In genomic region chr4:19187709-19188108, GRCh38 we compare ENCODE assay signal across 24 cellular contexts.
"Had no signal": no experiment of that assay in that cellular context is flagged by ENCODE, and none has a peak within 500 bp of the region (broad histone marks: within the 10 kb centered on the region; RNA-seq: fewer than 3 reads in every experiment).

No MANE protein-coding gene starts in this region.

- DNase-seq: activated CD4-positive, alpha-beta T cell treated with anti-CD3 and anti-CD28 coated beads for 4 hours; activated CD4-positive, alpha-beta T cell treated with anti-CD3 and anti-CD28 coated beads, Interleukin-2, amount 50 U/mL, for 4 hours; activated CD8-positive, alpha-beta memory T cell treated with anti-CD3 and anti-CD28 coated beads for 24 hours; activated effector memory CD4-positive, alpha-beta T cell treated with Interleukin-2 at 50 U/mL for 16 hours; activated naive CD4-positive, alpha-beta T cell treated with anti-CD3 and anti-CD28 coated beads for 36 hours; activated naive CD8-positive, alpha-beta T cell treated with anti-CD3 and anti-CD28 coated beads for 36 hours; adrenal gland; aorta; body of pancreas; dorsolateral prefrontal cortex; effector memory CD4-positive, alpha-beta T cell; erythroblast; hippocampal formation; left cardiac atrium; ovary; psoas muscle; spleen; stimulated activated naive CD4-positive, alpha-beta T cell treated with Interleukin-2 at 50 U/mL for 16 hours had no signal

- H3K9me3 Mint-ChIP-seq: activated naive CD8-positive, alpha-beta T cell treated with anti-CD3 and anti-CD28 coated beads for 36 hours had no signal

- H3K27ac Mint-ChIP-seq: activated naive CD4-positive, alpha-beta T cell treated with anti-CD3 and anti-CD28 coated beads for 36 hours; activated naive CD8-positive, alpha-beta T cell treated with anti-CD3 and anti-CD28 coated beads for 36 hours; natural killer cell treated with Interleukin-12 subunit alpha and Interleukin-12 subunit beta and Interleukin-15 and Interleukin-18, amount 100 ng/mL, for 72 hours had no signal

- H3K4me1 ChIP-seq: adrenal gland, body of pancreas, gastroesophageal sphincter, psoas muscle, right atrium auricular region, spleen, tibial nerve had no signal

- H3K36me3 ChIP-seq: adrenal gland, gastroesophageal sphincter, ovary, right atrium auricular region, spleen, tibial nerve had no signal

- H3K4me3 ChIP-seq: adrenal gland, coronary artery, dorsolateral prefrontal cortex, gastroesophageal sphincter, ovary, psoas muscle, right atrium auricular region, spleen, tibial nerve had no signal

- H3K27me3 Mint-ChIP-seq: activated naive CD8-positive, alpha-beta T cell treated with anti-CD3 and anti-CD28 coated beads for 36 hours; natural killer cell treated with Interleukin-12 subunit alpha and Interleukin-12 subunit beta and Interleukin-15 and Interleukin-18, amount 100 ng/mL, for 72 hours had no signal

- H3K27ac ChIP-seq: adrenal gland, body of pancreas, coronary artery, dorsolateral prefrontal cortex, gastroesophageal sphincter, ovary, psoas muscle, right atrium auricular region, spleen, tibial nerve, VCaP had no signal

- ATAC-seq: body of pancreas; gastroesophageal sphincter; left cardiac atrium; natural killer cell treated with Interleukin-12 subunit alpha and Interleukin-12 subunit beta and Interleukin-15 and Interleukin-18, amount 100 ng/mL, for 72 hours; psoas muscle had no signal

- H3K36me3 Mint-ChIP-seq: activated naive CD8-positive, alpha-beta T cell treated with anti-CD3 and anti-CD28 coated beads for 36 hours; natural killer cell treated with Interleukin-12 subunit alpha and Interleukin-12 subunit beta and Interleukin-15 and Interleukin-18, amount 100 ng/mL, for 72 hours had no signal

- H3K27me3 ChIP-seq: adrenal gland, body of pancreas, dorsolateral prefrontal cortex, gastroesophageal sphincter, ovary, right atrium auricular region, spleen, tibial nerve had no signal

- H3K4me1 Mint-ChIP-seq: activated naive CD8-positive, alpha-beta T cell treated with anti-CD3 and anti-CD28 coated beads for 36 hours had no signal

- H3K9me3 ChIP-seq: body of pancreas, gastroesophageal sphincter, ovary, psoas muscle, right atrium auricular region, spleen, tibial nerve had no signal

- H3K4me3 Mint-ChIP-seq: activated naive CD4-positive, alpha-beta T cell treated with anti-CD3 and anti-CD28 coated beads for 36 hours; activated naive CD8-positive, alpha-beta T cell treated with anti-CD3 and anti-CD28 coated beads for 36 hours; natural killer cell treated with Interleukin-12 subunit alpha and Interleukin-12 subunit beta and Interleukin-15 and Interleukin-18, amount 100 ng/mL, for 72 hours had no signal
